Comparison of ENCODE assay signal across 17 cellular contexts in the genomic region with DNA sequence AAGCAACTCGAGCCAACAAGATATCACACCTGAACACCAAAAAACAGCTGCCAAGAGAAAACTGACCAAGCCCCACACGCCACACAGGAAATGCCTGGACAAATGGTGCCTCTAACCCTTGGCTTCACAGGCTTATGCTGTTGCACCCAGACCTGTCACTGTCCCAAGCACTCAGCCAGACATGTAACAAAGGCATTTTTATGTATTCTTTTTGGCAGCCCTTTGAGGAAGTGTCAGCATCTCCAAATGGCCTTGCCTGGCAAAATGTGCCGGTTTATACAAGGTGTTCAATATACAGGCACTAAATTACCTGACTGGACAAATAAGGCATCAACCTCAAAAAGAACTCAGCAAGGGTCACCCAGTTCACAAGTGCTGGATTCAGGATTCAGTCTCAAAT. TPM values are rescaled to one million over a fixed set of nuclear protein-coding genes. Genes with fewer than 3 reads are reported as not detected.
"Had no signal": no experiment of that assay in that cellular context is flagged by ENCODE, and none has a peak within 500 bp of the region (broad histone marks: within the 10 kb centered on the region; RNA-seq: fewer than 3 reads in every experiment).

No MANE protein-coding gene starts in this region.

- H3K27ac ChIP-seq: parathyroid adenoma, thoracic aorta, upper lobe of right lung had no signal

- H3K27me3 ChIP-seq: upper lobe of right lung had no signal

- H3K9ac ChIP-seq: parathyroid adenoma had no signal

- H3K27me3 Mint-ChIP-seq: activated CD4-positive, alpha-beta memory T cell treated with anti-CD3 and anti-CD28 coated beads, Interleukin-2, amount 10 ng/mL, durations not matched to agents 7 days and 5 days; activated CD8-positive, alpha-beta memory T cell treated with anti-CD3 and anti-CD28 coated beads, Interleukin-2, amount 10 ng/mL, durations not matched to agents 7 days and 5 days; activated naive CD8-positive, alpha-beta T cell treated with anti-CD3 and anti-CD28 coated beads for 36 hours; stimulated activated memory B cell treated with anti-CD40 and anti-IgM and Interleukin-4, amounts not matched to agents 10 μg/mL and 1 μg/mL and 100 μg/mL, for 72 hours had no signal

- H3K9me3 ChIP-seq: thoracic aorta, upper lobe of right lung had no signal

- H3K27ac Mint-ChIP-seq: activated CD4-positive, alpha-beta memory T cell treated with anti-CD3 and anti-CD28 coated beads, Interleukin-2, amount 10 ng/mL, durations not matched to agents 7 days and 5 days; activated CD8-positive, alpha-beta memory T cell treated with anti-CD3 and anti-CD28 coated beads, Interleukin-2, amount 10 ng/mL, durations not matched to agents 7 days and 5 days; activated naive CD8-positive, alpha-beta T cell treated with anti-CD3 and anti-CD28 coated beads for 36 hours; natural killer cell; stimulated activated memory B cell treated with anti-CD40 and anti-IgM and Interleukin-4, amounts not matched to agents 10 μg/mL and 1 μg/mL and 100 μg/mL, for 72 hours; T-helper 2 cell treated with Interferon-gamma antibody and Interleukin-4, amounts not matched to agents 5 μg/mL and 100 μg/mL, for 36 hours had no signal

- H3K36me3 Mint-ChIP-seq: natural killer cell had no signal

- DNase-seq: activated CD4-positive, alpha-beta memory T cell treated with anti-CD3 and anti-CD28 coated beads, Interleukin-2, amount 10 ng/mL, durations not matched to agents 7 days and 5 days; activated CD4-positive, alpha-beta T cell treated with anti-CD3 and anti-CD28 coated beads for 4 hours; activated CD8-positive, alpha-beta memory T cell treated with anti-CD3 and anti-CD28 coated beads, Interleukin-2, amount 10 ng/mL, durations not matched to agents 7 days and 5 days; activated naive CD8-positive, alpha-beta T cell treated with anti-CD3 and anti-CD28 coated beads for 36 hours; amniotic stem cell; head of caudate nucleus; kidney glomerular epithelial cell; mesendoderm; natural killer cell; stimulated activated CD4-positive, alpha-beta T cell treated with anti-CD3 and anti-CD28 coated beads, Interleukin-4, amount 100 ng/mL, for 4 hours; upper lobe of right lung had no signal

- H3K4me3 ChIP-seq: thoracic aorta, upper lobe of right lung had no signal

- ATAC-seq: activated CD8-positive, alpha-beta memory T cell treated with anti-CD3 and anti-CD28 coated beads, Interleukin-2, amount 10 ng/mL, durations not matched to agents 7 days and 5 days; natural killer cell; sciatic nerve; stimulated activated memory B cell treated with anti-CD40 and anti-IgM and Interleukin-4, amounts not matched to agents 10 μg/mL and 1 μg/mL and 100 μg/mL, for 72 hours; upper lobe of right lung; WTC11 had no signal

- H3K4me1 ChIP-seq: parathyroid adenoma had no signal

- H3K4me3 Mint-ChIP-seq: activated CD4-positive, alpha-beta memory T cell treated with anti-CD3 and anti-CD28 coated beads, Interleukin-2, amount 10 ng/mL, durations not matched to agents 7 days and 5 days; activated CD8-positive, alpha-beta memory T cell treated with anti-CD3 and anti-CD28 coated beads, Interleukin-2, amount 10 ng/mL, durations not matched to agents 7 days and 5 days; activated naive CD8-positive, alpha-beta T cell treated with anti-CD3 and anti-CD28 coated beads for 36 hours; natural killer cell; stimulated activated memory B cell treated with anti-CD40 and anti-IgM and Interleukin-4, amounts not matched to agents 10 μg/mL and 1 μg/mL and 100 μg/mL, for 72 hours; T-helper 2 cell treated with Interferon-gamma antibody and Interleukin-4, amounts not matched to agents 5 μg/mL and 100 μg/mL, for 36 hours; WTC11 had no signal

- H3K9me3 Mint-ChIP-seq: activated CD4-positive, alpha-beta memory T cell treated with anti-CD3 and anti-CD28 coated beads, Interleukin-2, amount 10 ng/mL, durations not matched to agents 7 days and 5 days; activated naive CD8-positive, alpha-beta T cell treated with anti-CD3 and anti-CD28 coated beads for 36 hours; natural killer cell; stimulated activated memory B cell treated with anti-CD40 and anti-IgM and Interleukin-4, amounts not matched to agents 10 μg/mL and 1 μg/mL and 100 μg/mL, for 72 hours; T-helper 2 cell treated with Interferon-gamma antibody and Interleukin-4, amounts not matched to agents 5 μg/mL and 100 μg/mL, for 36 hours; WTC11 had no signal

RNA-seq across cellular contexts. Expression of a gene that starts 31.8 kb away (rescaled TPM):
- total RNA-seq: activated CD4-positive, alpha-beta memory T cell treated with anti-CD3 and anti-CD28 coated beads, Interleukin-2, amount 10 ng/mL, durations not matched to agents 7 days and 5 days; activated CD8-positive, alpha-beta memory T cell treated with anti-CD3 and anti-CD28 coated beads, Interleukin-2, amount 10 ng/mL, durations not matched to agents 7 days and 5 days had no signal
